In the genomic region with DNA sequence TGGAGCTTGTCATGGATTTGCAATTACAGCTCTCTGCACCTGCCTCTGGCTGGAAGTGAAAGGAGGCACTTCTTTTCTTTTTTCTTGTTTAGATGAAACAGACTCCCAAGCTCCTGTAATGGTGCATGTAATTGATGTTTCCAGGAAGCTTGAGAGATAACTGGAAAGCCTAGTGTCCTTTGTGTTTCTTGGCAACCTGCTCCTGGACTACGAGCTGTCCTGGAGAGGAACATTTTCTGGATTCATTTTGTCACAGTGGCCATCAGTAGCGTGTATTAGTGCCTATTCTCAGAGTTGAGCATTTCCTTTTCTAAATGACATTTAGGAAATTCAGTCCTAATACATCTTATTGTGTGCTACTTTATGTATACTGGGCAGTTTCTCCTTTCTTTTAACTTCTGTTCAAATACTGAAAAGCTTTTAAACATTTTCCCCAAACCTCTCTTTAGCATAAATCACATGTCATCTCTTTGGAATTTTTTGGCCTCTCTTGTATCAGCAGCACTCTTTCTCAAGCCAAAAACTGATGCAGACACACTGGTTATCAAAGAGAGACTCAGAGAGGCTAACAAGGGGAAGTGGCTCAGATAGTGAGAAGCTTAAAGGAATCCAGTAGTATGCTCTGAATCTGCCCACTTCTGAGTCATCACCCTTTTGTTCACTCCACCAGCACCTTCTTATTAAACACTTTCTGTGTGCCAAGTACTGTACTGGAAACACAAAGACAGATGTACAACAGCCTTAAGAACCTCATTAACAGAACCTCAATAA, we compare ENCODE assay signal across 9 cellular contexts.
DNase-seq lines count a peak whose midpoint lies in the region; ATAC-seq, FAIRE-seq and TF ChIP-seq lines count a peak whose summit lies in the region.
"Had no signal": no experiment of that assay in that cellular context is flagged by ENCODE, and none has a peak within 500 bp of the region (broad histone marks: within the 10 kb centered on the region; RNA-seq: fewer than 3 reads in every experiment).

No MANE protein-coding gene starts in this region.

- H3K9me3 ChIP-seq in adrenal gland (replicated peaks in 1 of 3) (no peaks in the 10 kb centered on the region), keratinocyte (ENCODE audit: control insufficient read depth, low read depth, low read length) (no peaks in the 10 kb centered on the region)

- CTCF ChIA-PET in AG04449 (lab: Yijun Ruan, JAX): interaction anchor here (1.0 to 1.3 kb wide), 3 partner anchors 11 to 14 kb away, joined by 3 read pairs; no protein-coding TSS in a partner anchor
- CTCF ChIA-PET in HEK293T (lab: Yijun Ruan, JAX): no interaction called here

- no peak overlapping the region for H3K9ac ChIP-seq in keratinocyte (ENCODE audit: control insufficient read depth, extremely low read depth, insufficient read depth, low read length)

- peaks cover 2% of the 10 kb centered on the region for H3K9me1 ChIP-seq in keratinocyte (ENCODE audit: control insufficient read depth, extremely low read depth, insufficient read depth, low read length)

- H2AFZ ChIP-seq in keratinocyte (ENCODE audit: control insufficient read depth, low read length): no peak overlapping the region

- WGBS in adrenal gland, 4 donors: 27 to 36% (median 32%) methylated on average over 2 of the region's 2 CpGs

- peak; percentile 68 for DNase-seq in AG04449 (ENCODE audit: low read depth, low spot score)
- DNase-seq in adrenal gland: peak in 4 of 7 donors; percentile 33 to 55 (median 40)
- peak; percentile 53 for DNase-seq in keratinocyte (ENCODE audit: low read depth, low spot score)
- DNase-seq in activated gamma-delta T cell (lab: John Stamatoyannopoulos, UW): no peak
- no peak for DNase-seq in cerebellum (ENCODE audit: low spot score)
- no peak for DNase-seq in HEK293T (ENCODE audit: extremely low spot score)

- no peak for TF ChIP-seq POLR2A in adrenal gland (IDR thresholded peaks at IDR 0.05)

- no peaks in the 10 kb centered on the region for H3K36me3 ChIP-seq in adrenal gland (replicated peaks in 1 of 2)
- H3K36me3 ChIP-seq in keratinocyte (ENCODE audit: control insufficient read depth in 2 of 2, extremely low read depth in 1 of 2, insufficient read depth in 2 of 2, low read length in 2 of 2): peaks cover 0 to 1% of the 10 kb centered on the region in 2 experiments

- TF ChIP-seq CTCF in AG04449 (IDR thresholded peaks at IDR 0.05; ENCODE audit: insufficient read depth, low read length, missing control alignments) (no peak), adrenal gland (IDR thresholded peaks at IDR 0.05) (no peak), keratinocyte (optimal IDR thresholded peaks at IDR 0.05 in 1 of 3, IDR thresholded peaks at IDR 0.05 in 1 of 3, conservative IDR thresholded peaks at IDR 0.05 in 1 of 3; ENCODE audit: extremely low read depth in 1 of 3, insufficient read depth in 2 of 3, low read length in 3 of 3) (no peak)

- ATAC-seq in HG02870 (IDR thresholded peaks at IDR 0.05; ENCODE audit: unreplicated experiment): peak; percentile 29
- ATAC-seq in HG02571 (IDR thresholded peaks at IDR 0.05; ENCODE audit: unreplicated experiment): no peak

- H3K4me2 ChIP-seq in keratinocyte (ENCODE audit: control insufficient read depth, extremely low read depth, insufficient read depth, low read depth, low read length): peak overlapping the region; percentile 48

- peak; percentile 88 for FAIRE-seq in keratinocyte (lab: Jason Lieb, UNC)
- FAIRE-seq: colon had no signal

- H3K4me1 ChIP-seq in adrenal gland (replicated peaks in 1 of 2): peaks cover 0 to 19% of the 10 kb centered on the region in 2 donors
- peaks cover 16% of the 10 kb centered on the region for H3K4me1 ChIP-seq in keratinocyte (ENCODE audit: control insufficient read depth, extremely low read depth, insufficient read depth, low read length)

- H3K4me3 ChIP-seq in AG04449 (ENCODE audit: low read depth, low read length) (no peak overlapping the region), adrenal gland (no peak overlapping the region), keratinocyte (ENCODE audit: control insufficient read depth in 2 of 3, extremely low read depth in 1 of 3, insufficient read depth in 2 of 3, low read depth in 1 of 3, low read length in 3 of 3) (no peak overlapping the region)

- POLR2A ChIA-PET in AG04449 (lab: Yijun Ruan, JAX) (no interaction called here), HEK293T (lab: Yijun Ruan, JAX) (no interaction called here)

- no peaks in the 10 kb centered on the region for H3K79me2 ChIP-seq in keratinocyte (ENCODE audit: control insufficient read depth, insufficient read depth, low read length)

- intact Hi-C loops in adrenal gland (cut with DNase I): no loop called here

- peak overlapping the region in 2 of 5 donors; percentile 46 to 57 for H3K27ac ChIP-seq in adrenal gland
- H3K27ac ChIP-seq in keratinocyte (ENCODE audit: control insufficient read depth, insufficient read depth, low read length): no peak overlapping the region

- no peaks in the 10 kb centered on the region for H4K20me1 ChIP-seq in keratinocyte (ENCODE audit: control insufficient read depth, extremely low read depth, insufficient read depth, low read length)

- H3K27me3 ChIP-seq in adrenal gland: no peaks in the 10 kb centered on the region
- H3K27me3 ChIP-seq in keratinocyte (ENCODE audit: control insufficient read depth, extremely low read depth, insufficient read depth, low read length): no peaks in the 10 kb centered on the region

- dilution Hi-C loops in keratinocyte (cut with MboI; ENCODE audit: extremely low pct_ligation_motif_present, low sequenced_read_pairs): no loop called here

TF ChIP-seq in HEK293T, 16 proteins besides CTCF, POLR2A, EP300 and RAD21:
- TF ChIP-seq ELF4 (IDR thresholded peaks at IDR 0.05) (no peak), NFRKB (IDR thresholded peaks at IDR 0.05) (no peak), FOXA1 (IDR thresholded peaks at IDR 0.05) (no peak), CTBP1 (IDR thresholded peaks at IDR 0.05; ENCODE audit: borderline replicate concordance) (no peak), ZNF384 (IDR thresholded peaks at IDR 0.05) (no peak), FOXK2 (IDR thresholded peaks at IDR 0.05) (no peak), ARNT (IDR thresholded peaks at IDR 0.05) (no peak)

Comparison
In these comparisons a context has a peak if more than half of its experiments do, and no peak if none do; other contexts are left out.
1. DNase-seq: peak in AG04449 (single experiment), adrenal gland (4 of 7) and keratinocyte (single experiment); none in activated gamma-delta T cell (single experiment), cerebellum (single experiment) and HEK293T (single experiment).